In genomic region chr21:38733973-38734546, GRCh38 we compare ENCODE assay signal across 1 cellular context.
TF ChIP-seq lines count a peak whose summit lies in the region.

No MANE protein-coding gene starts in this region.

TF ChIP-seq in H1, 55 proteins besides CTCF, POLR2A, EP300 and RAD21:
- TF ChIP-seq CTBP2 (IDR thresholded peaks at IDR 0.05; ENCODE audit: borderline replicate concordance, insufficient read depth, insufficient read length, low read length), result no peak
- TF ChIP-seq JUND (IDR thresholded peaks at IDR 0.05; ENCODE audit: low read length), result no peak
- peak; percentile 94 for TF ChIP-seq E2F6 (IDR thresholded peaks at IDR 0.05)
- TF ChIP-seq JUN (IDR thresholded peaks at IDR 0.05; ENCODE audit: low read depth, low read length), result no peak
- TF ChIP-seq MAX (IDR thresholded peaks at IDR 0.05), result peak; percentile 96
- no peak for TF ChIP-seq CBX8 (IDR thresholded peaks at IDR 0.05; ENCODE audit: borderline replicate concordance, low read depth, low read length)
- no peak for TF ChIP-seq SRF (IDR thresholded peaks at IDR 0.05; ENCODE audit: low read depth, low read length)
- TF ChIP-seq RNF2 (IDR thresholded peaks at IDR 0.05; ENCODE audit: borderline replicate concordance, low read depth, low read length, missing control alignments, poor library complexity, severe bottlenecking), result peak; percentile 30
- TF ChIP-seq EGR1 (IDR thresholded peaks at IDR 0.05; ENCODE audit: borderline replicate concordance, low read depth, low read length), result no peak
- TF ChIP-seq NRF1 (IDR thresholded peaks at IDR 0.05; ENCODE audit: low read depth, low read length), result no peak
- peak; percentile 63 for TF ChIP-seq ASH2L (IDR thresholded peaks at IDR 0.05; ENCODE audit: low read length)
- TF ChIP-seq, protein P1, sequence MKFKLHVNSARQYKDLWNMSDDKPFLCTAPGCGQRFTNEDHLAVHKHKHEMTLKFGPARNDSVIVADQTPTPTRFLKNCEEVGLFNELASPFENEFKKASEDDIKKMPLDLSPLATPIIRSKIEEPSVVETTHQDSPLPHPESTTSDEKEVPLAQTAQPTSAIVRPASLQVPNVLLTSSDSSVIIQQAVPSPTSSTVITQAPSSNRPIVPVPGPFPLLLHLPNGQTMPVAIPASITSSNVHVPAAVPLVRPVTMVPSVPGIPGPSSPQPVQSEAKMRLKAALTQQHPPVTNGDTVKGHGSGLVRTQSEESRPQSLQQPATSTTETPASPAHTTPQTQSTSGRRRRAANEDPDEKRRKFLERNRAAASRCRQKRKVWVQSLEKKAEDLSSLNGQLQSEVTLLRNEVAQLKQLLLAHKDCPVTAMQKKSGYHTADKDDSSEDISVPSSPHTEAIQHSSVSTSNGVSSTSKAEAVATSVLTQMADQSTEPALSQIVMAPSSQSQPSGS (IDR thresholded peaks at IDR 0.05; ENCODE audit: low read length), result no peak
- 0 out of 2 replicates have a peak, but pooled peaks have one; percentile 36 for TF ChIP-seq YY1 (IDR thresholded peaks at IDR 0.05; ENCODE audit: low read depth, low read length)
- TF ChIP-seq CREB1 (IDR thresholded peaks at IDR 0.05), result peak; percentile 65; the same call in 1 of the 2 replicates
- no peak for TF ChIP-seq HDAC2 (IDR thresholded peaks at IDR 0.05; ENCODE audit: borderline replicate concordance in 1 of 2, low read depth in 2 of 2, low read length in 2 of 2)
- no peak for TF ChIP-seq MAFK (IDR thresholded peaks at IDR 0.05; ENCODE audit: low read depth, low read length)
- 0 out of 2 replicates have a peak, but pooled peaks have one; percentile 7 for TF ChIP-seq CHD2 (IDR thresholded peaks at IDR 0.05; ENCODE audit: low read length)
- no peak for TF ChIP-seq RXRA (IDR thresholded peaks at IDR 0.05; ENCODE audit: insufficient read depth, low read depth, low read length)
- TF ChIP-seq POU5F1 (IDR thresholded peaks at IDR 0.05; ENCODE audit: low read depth, low read length), result no peak
- TF ChIP-seq, protein P2, sequence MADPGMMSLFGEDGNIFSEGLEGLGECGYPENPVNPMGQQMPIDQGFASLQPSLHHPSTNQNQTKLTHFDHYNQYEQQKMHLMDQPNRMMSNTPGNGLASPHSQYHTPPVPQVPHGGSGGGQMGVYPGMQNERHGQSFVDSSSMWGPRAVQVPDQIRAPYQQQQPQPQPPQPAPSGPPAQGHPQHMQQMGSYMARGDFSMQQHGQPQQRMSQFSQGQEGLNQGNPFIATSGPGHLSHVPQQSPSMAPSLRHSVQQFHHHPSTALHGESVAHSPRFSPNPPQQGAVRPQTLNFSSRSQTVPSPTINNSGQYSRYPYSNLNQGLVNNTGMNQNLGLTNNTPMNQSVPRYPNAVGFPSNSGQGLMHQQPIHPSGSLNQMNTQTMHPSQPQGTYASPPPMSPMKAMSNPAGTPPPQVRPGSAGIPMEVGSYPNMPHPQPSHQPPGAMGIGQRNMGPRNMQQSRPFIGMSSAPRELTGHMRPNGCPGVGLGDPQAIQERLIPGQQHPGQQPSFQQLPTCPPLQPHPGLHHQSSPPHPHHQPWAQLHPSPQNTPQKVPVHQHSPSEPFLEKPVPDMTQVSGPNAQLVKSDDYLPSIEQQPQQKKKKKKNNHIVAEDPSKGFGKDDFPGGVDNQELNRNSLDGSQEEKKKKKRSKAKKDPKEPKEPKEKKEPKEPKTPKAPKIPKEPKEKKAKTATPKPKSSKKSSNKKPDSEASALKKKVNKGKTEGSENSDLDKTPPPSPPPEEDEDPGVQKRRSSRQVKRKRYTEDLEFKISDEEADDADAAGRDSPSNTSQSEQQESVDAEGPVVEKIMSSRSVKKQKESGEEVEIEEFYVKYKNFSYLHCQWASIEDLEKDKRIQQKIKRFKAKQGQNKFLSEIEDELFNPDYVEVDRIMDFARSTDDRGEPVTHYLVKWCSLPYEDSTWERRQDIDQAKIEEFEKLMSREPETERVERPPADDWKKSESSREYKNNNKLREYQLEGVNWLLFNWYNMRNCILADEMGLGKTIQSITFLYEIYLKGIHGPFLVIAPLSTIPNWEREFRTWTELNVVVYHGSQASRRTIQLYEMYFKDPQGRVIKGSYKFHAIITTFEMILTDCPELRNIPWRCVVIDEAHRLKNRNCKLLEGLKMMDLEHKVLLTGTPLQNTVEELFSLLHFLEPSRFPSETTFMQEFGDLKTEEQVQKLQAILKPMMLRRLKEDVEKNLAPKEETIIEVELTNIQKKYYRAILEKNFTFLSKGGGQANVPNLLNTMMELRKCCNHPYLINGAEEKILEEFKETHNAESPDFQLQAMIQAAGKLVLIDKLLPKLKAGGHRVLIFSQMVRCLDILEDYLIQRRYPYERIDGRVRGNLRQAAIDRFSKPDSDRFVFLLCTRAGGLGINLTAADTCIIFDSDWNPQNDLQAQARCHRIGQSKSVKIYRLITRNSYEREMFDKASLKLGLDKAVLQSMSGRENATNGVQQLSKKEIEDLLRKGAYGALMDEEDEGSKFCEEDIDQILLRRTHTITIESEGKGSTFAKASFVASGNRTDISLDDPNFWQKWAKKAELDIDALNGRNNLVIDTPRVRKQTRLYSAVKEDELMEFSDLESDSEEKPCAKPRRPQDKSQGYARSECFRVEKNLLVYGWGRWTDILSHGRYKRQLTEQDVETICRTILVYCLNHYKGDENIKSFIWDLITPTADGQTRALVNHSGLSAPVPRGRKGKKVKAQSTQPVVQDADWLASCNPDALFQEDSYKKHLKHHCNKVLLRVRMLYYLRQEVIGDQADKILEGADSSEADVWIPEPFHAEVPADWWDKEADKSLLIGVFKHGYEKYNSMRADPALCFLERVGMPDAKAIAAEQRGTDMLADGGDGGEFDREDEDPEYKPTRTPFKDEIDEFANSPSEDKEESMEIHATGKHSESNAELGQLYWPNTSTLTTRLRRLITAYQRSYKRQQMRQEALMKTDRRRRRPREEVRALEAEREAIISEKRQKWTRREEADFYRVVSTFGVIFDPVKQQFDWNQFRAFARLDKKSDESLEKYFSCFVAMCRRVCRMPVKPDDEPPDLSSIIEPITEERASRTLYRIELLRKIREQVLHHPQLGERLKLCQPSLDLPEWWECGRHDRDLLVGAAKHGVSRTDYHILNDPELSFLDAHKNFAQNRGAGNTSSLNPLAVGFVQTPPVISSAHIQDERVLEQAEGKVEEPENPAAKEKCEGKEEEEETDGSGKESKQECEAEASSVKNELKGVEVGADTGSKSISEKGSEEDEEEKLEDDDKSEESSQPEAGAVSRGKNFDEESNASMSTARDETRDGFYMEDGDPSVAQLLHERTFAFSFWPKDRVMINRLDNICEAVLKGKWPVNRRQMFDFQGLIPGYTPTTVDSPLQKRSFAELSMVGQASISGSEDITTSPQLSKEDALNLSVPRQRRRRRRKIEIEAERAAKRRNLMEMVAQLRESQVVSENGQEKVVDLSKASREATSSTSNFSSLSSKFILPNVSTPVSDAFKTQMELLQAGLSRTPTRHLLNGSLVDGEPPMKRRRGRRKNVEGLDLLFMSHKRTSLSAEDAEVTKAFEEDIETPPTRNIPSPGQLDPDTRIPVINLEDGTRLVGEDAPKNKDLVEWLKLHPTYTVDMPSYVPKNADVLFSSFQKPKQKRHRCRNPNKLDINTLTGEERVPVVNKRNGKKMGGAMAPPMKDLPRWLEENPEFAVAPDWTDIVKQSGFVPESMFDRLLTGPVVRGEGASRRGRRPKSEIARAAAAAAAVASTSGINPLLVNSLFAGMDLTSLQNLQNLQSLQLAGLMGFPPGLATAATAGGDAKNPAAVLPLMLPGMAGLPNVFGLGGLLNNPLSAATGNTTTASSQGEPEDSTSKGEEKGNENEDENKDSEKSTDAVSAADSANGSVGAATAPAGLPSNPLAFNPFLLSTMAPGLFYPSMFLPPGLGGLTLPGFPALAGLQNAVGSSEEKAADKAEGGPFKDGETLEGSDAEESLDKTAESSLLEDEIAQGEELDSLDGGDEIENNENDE (IDR thresholded peaks at IDR 0.05; ENCODE audit: insufficient replicate concordance, low read length), result no peak
- TF ChIP-seq FOSL1 (IDR thresholded peaks at IDR 0.05; ENCODE audit: insufficient read depth, low read depth, low read length), result no peak
